Comparison of ENCODE assay signal across 8 cellular contexts in genomic region chr3:42123012-42123581, GRCh38. TPM values are rescaled to one million over a fixed set of nuclear protein-coding genes. Genes with fewer than 3 reads are reported as not detected.
A peak's percentile ranks its signal among the peaks of the same experiment; 100 is the strongest.
DNase-seq lines count a peak whose midpoint lies in the region; ATAC-seq and TF ChIP-seq lines count a peak whose summit lies in the region.

No MANE protein-coding gene starts in this region.

- H3K27me3 Mint-ChIP-seq in activated B cell treated with CpG ODN at 0.5 μM for 24 hours: no peaks in the 10 kb centered on the region

- CTCF ChIA-PET in HEK293 (lab: Yijun Ruan, JAX): interaction anchor here (0.6 to 0.7 kb wide), 2 partner anchors 62 to 216 kb away, joined by 3 read pairs; no protein-coding TSS in a partner anchor
- CTCF ChIA-PET in activated B cell treated with CpG ODN at 0.5 μM for 24 hours (lab: Charles Lee): interaction anchor here (6.3 kb wide), 1 partner anchor 68 kb away, joined by 107 read pairs; no protein-coding TSS in a partner anchor

- H3K36me3 Mint-ChIP-seq in activated B cell treated with CpG ODN at 0.5 μM for 24 hours (ENCODE audit: low read depth): peaks cover 49% of the 10 kb centered on the region

- H3K36me3 ChIP-seq in HEK293 (ENCODE audit: control insufficient read depth in 2 of 2, insufficient read depth in 1 of 2, low read length in 2 of 2): peaks cover 0 to 24% of the 10 kb centered on the region in 2 experiments; a peak in 1 of 3 replicates

- POLR2A ChIA-PET in HEK293 (lab: Yijun Ruan, JAX): no interaction called here
- POLR2A ChIA-PET in activated B cell treated with CpG ODN at 0.5 μM for 24 hours (lab: Charles Lee): no interaction called here

- H3K4me3 ChIP-seq in HEK293 (ENCODE audit: low read depth, low read length): no peak overlapping the region

- intact Hi-C loops in activated B cell treated with CpG ODN at 0.5 μM for 24 hours (cut with micrococcal nuclease): no loop called here

- H3K27ac ChIP-seq in HEK293 (ENCODE audit: extremely low read depth, low read depth, low read length): no peak overlapping the region

- no peak for TF ChIP-seq CTCF in HEK293 (tag by site-specific recombination; IDR thresholded peaks at IDR 0.05)
- TF ChIP-seq CTCF in activated B cell treated with CpG ODN at 0.5 μM for 24 hours (IDR thresholded peaks at IDR 0.05): no peak

- H3K4me3 Mint-ChIP-seq in activated B cell treated with CpG ODN at 0.5 μM for 24 hours: peak overlapping the region; percentile 29

- no peaks in the 10 kb centered on the region for H3K9me3 ChIP-seq in HEK293 (ENCODE audit: control insufficient read depth, insufficient read depth, low read depth, low read length)

- DNase-seq in ELF-1 (ENCODE audit: low read depth, low spot score) (peak; percentile 32), activated B cell treated with CpG ODN at 0.5 μM for 24 hours (no peak), lung microvascular endothelial cell (ENCODE audit: low read depth in 2 of 2) (peak; percentile 77 to 84), kidney glomerular epithelial cell (lab: John Stamatoyannopoulos, UW) (no peak), germinal center (ENCODE audit: low spot score) (no peak)
- DNase-seq in stimulated activated naive CD4-positive, alpha-beta T cell treated with Interleukin-2 at 50 U/mL for 16 hours (lab: John Stamatoyannopoulos, UW): no peak

- H3K27ac Mint-ChIP-seq in activated B cell treated with CpG ODN at 0.5 μM for 24 hours: no peak overlapping the region

- no peaks in the 10 kb centered on the region for H3K4me1 ChIP-seq in HEK293 (ENCODE audit: control insufficient read depth, insufficient read depth, low read length)

- no peaks in the 10 kb centered on the region for H3K9me3 Mint-ChIP-seq in activated B cell treated with CpG ODN at 0.5 μM for 24 hours

- peaks cover 85% of the 10 kb centered on the region for H3K4me1 Mint-ChIP-seq in activated B cell treated with CpG ODN at 0.5 μM for 24 hours

- ATAC-seq in activated B cell treated with CpG ODN at 0.5 μM for 24 hours (ENCODE audit: low read depth) (no peak), GM18873 (IDR thresholded peaks at IDR 0.05; ENCODE audit: low FRiP score, unreplicated experiment) (no peak)

TF ChIP-seq in HEK293, 187 proteins besides CTCF, POLR2A, EP300 and RAD21:
- TF ChIP-seq ZNF23 (tag by site-specific recombination; IDR thresholded peaks at IDR 0.05; ENCODE audit: borderline replicate concordance) (no peak), SCRT2 (tag by site-specific recombination; IDR thresholded peaks at IDR 0.05) (peak; percentile 81)

RNA-seq across cellular contexts. Expression of gene TRAK1, which starts 31.9 kb away (rescaled TPM):
- total RNA-seq in activated B cell treated with CpG ODN at 0.5 μM for 24 hours: 54.5 and 58.4 TPM in 2 replicates
- total RNA-seq in lung microvascular endothelial cell: 21.2 and 32.0 TPM in 2 replicates

Comparison
In these comparisons a context has a peak if more than half of its experiments do, and no peak if none do; other contexts are left out.
1. DNase-seq: peak in ELF-1 (single experiment) and lung microvascular endothelial cell (2 of 2); none in activated B cell treated with CpG ODN at 0.5 μM for 24 hours (single experiment), kidney glomerular epithelial cell (single experiment), stimulated activated naive CD4-positive, alpha-beta T cell treated with Interleukin-2 at 50 U/mL for 16 hours (single experiment) and germinal center (single experiment).